3 cellular contexts compared by ENCODE assay signal in genomic region chr9:22535780-22536179, GRCh38.
"Had no signal": no experiment of that assay in that cellular context is flagged by ENCODE, and none has a peak within 500 bp of the region (broad histone marks: within the 10 kb centered on the region; RNA-seq: fewer than 3 reads in every experiment).

No MANE protein-coding gene starts in this region.

- ATAC-seq: GM12878 had no signal

- H3K4me3 ChIP-seq: GM12878 had no signal

- DNase-seq: GDM1, GF-D8 had no signal
